Comparison of ENCODE assay signal across 11 cellular contexts in genomic region chr3:156689589-156689988, GRCh38. TPM values are rescaled to one million over a fixed set of nuclear protein-coding genes. Genes with fewer than 3 reads are reported as not detected.
DNase-seq lines count a peak whose midpoint lies in the region; ATAC-seq and TF ChIP-seq lines count a peak whose summit lies in the region.
"Had no signal": no experiment of that assay in that cellular context is flagged by ENCODE, and none has a peak within 500 bp of the region (broad histone marks: within the 10 kb centered on the region; RNA-seq: fewer than 3 reads in every experiment).

No MANE protein-coding gene starts in this region.

- H3K27me3 ChIP-seq in Panc1 (ENCODE audit: control insufficient read depth, insufficient read depth, low read length) (no peaks in the 10 kb centered on the region), SJCRH30 (no peaks in the 10 kb centered on the region)

- intact Hi-C loops in Panc1 (cut with micrococcal nuclease; ENCODE audit: unreplicated experiment), result no loop called here
- intact Hi-C loops in left colon (cut with DNase I, micrococcal nuclease), result no loop called here

- H3K27ac ChIP-seq in Panc1 (ENCODE audit: low read length), result peak overlapping the region; percentile 30; the same call in 1 of the 2 replicates
- H3K27ac ChIP-seq in SJCRH30, result no peak overlapping the region

- H3K36me3 ChIP-seq in Panc1 (ENCODE audit: control insufficient read depth, insufficient read depth, low read length) (peaks cover 6% of the 10 kb centered on the region; the same call in 1 of the 2 replicates), SJCRH30 (peaks cover 7% of the 10 kb centered on the region)

- H3K4me3 ChIP-seq in GM08714 (ENCODE audit: low read length) (peak overlapping the region; percentile 16; the same call in 1 of the 2 replicates), Panc1 (ENCODE audit: low read depth in 2 of 2, low read length in 2 of 2) (no peak overlapping the region), SJCRH30 (no peak overlapping the region)

- DNase-seq in Panc1 (ENCODE audit: low read depth, low spot score) (no peak), left colon (no peak), SKM-1 (lab: John Stamatoyannopoulos, UW; ENCODE audit: unreplicated experiment) (no peak), NCI-H1105 treated with DMSO at 0.1 percent for 48 hours (lab: John Stamatoyannopoulos, UW) (no peak), SJCRH30 (no peak)
- DNase-seq: aorta, DMS153, GOT3, naive B cell had no signal

- H3K4me1 ChIP-seq in Panc1 (ENCODE audit: control insufficient read depth, insufficient read depth, low read length), result peaks cover 55% of the 10 kb centered on the region
- H3K4me1 ChIP-seq in SJCRH30, result peaks cover 6% of the 10 kb centered on the region

- no TSS peak for BruUV-seq in Panc1 (replicated peaks; lab: Mats Ljungman, UMichigan)

- POLR2A ChIA-PET in Panc1 (lab: Charles Lee), result interaction anchor here (0.6 kb wide), 1 partner anchor 778 kb away, joined by 4 read pairs; no protein-coding TSS in a partner anchor

- TF ChIP-seq CTCF in Panc1 (IDR thresholded peaks at IDR 0.05), result no peak

- CTCF ChIA-PET in Panc1 (lab: Charles Lee), result no interaction called here

- ATAC-seq in GM19455 (IDR thresholded peaks at IDR 0.05; ENCODE audit: unreplicated experiment) (peak; percentile 11), Panc1 (0 out of 2 replicates have a peak, but pooled peaks have one; percentile 22), left colon (peak; percentile 80)

- no peaks in the 10 kb centered on the region for H3K9me3 ChIP-seq in Panc1 (ENCODE audit: control insufficient read depth, insufficient read depth, low read depth, low read length)
- no peaks in the 10 kb centered on the region for H3K9me3 ChIP-seq in SJCRH30 (replicated peaks)

- in situ Hi-C loops in Panc1 (cut with HindIII; ENCODE audit: low pct_unique_long_range_greater_than_20kb, low sequenced_read_pairs), result no loop called here

RNA-seq across cellular contexts. Expression of gene TIPARP, which starts 15.2 kb away (rescaled TPM):
- total RNA-seq in Panc1 (2021; ENCODE audit: unreplicated experiment), result 22.1 TPM
- polyA plus RNA-seq in Panc1 (2012; ENCODE audit: insufficient read length), result 11.0 TPM
- 10 to 100 TPM; 31.1 to 33.9 TPM for total RNA-seq in left colon
- total RNA-seq in SJCRH30 (2014; rRNA removed; shearing (Covaris generic)), result 29.0 and 31.2 TPM in 2 replicates

Comparison
In these comparisons a context has a peak if more than half of its experiments do, and no peak if none do; other contexts are left out.
1. ATAC-seq: peak in every context shown above with its lines; median percentile 80 in left colon; 22 in Panc1; 11 in GM19455.